In the genomic region with DNA sequence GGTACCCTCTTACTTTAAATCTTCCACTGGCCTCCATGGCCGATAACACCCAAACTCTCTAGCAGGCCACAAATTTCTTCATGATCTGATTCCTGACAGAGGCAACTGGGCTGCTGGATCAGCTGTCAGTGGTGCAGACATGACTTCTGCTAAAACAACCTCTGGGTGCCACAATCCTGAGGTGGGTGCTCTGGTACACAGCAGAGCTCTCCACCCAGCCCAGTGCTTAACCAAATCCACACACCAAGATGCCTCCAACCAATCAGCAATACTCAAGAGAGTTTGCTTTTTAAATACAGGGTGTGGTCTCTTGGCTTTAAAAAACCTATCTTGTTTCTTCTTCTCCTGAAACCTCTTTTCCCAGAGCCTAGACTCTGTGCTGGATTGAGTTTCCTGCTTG, we compare ENCODE assay signal across 24 cellular contexts.
"Had no signal": no experiment of that assay in that cellular context is flagged by ENCODE, and none has a peak within 500 bp of the region (broad histone marks: within the 10 kb centered on the region; RNA-seq: fewer than 3 reads in every experiment).

No MANE protein-coding gene starts in this region.

- H3K27ac ChIP-seq: body of pancreas, cardiac muscle cell, gastroesophageal sphincter, heart right ventricle, right lobe of liver, testis, uterus had no signal

- H3K27me3 Mint-ChIP-seq: activated CD8-positive, alpha-beta T cell treated with anti-CD3 and anti-CD28 coated beads for 36 hours had no signal

- H3K4me3 Mint-ChIP-seq: activated CD4-positive, alpha-beta T cell treated with anti-CD3 and anti-CD28 coated beads, Interleukin-2, amount 10 ng/mL, durations not matched to agents 24 days and 14 days; activated CD8-positive, alpha-beta memory T cell treated with anti-CD3 and anti-CD28 coated beads, Interleukin-2, amount 10 ng/mL, durations not matched to agents 7 days and 5 days; activated CD8-positive, alpha-beta T cell treated with anti-CD3 and anti-CD28 coated beads for 36 hours; activated naive CD4-positive, alpha-beta T cell treated with anti-CD3 and anti-CD28 coated beads, Interleukin-2, amount 50 U/mL, for 24 hours; endodermal cell; nephron progenitor cell had no signal

- H3K9me3 ChIP-seq: body of pancreas, right lobe of liver, testis, uterus had no signal

- H3K9me3 Mint-ChIP-seq: activated CD4-positive, alpha-beta T cell treated with anti-CD3 and anti-CD28 coated beads, Interleukin-2, amount 10 ng/mL, durations not matched to agents 24 days and 14 days; activated CD8-positive, alpha-beta T cell treated with anti-CD3 and anti-CD28 coated beads for 36 hours; activated naive CD4-positive, alpha-beta T cell treated with anti-CD3 and anti-CD28 coated beads, Interleukin-2, amount 50 U/mL, for 24 hours had no signal

- DNase-seq: activated CD4-positive, alpha-beta T cell treated with anti-CD3 and anti-CD28 coated beads, Interleukin-2, amount 10 ng/mL, durations not matched to agents 24 days and 14 days; activated CD8-positive, alpha-beta memory T cell treated with anti-CD3 and anti-CD28 coated beads, Interleukin-2, amount 10 ng/mL, durations not matched to agents 7 days and 5 days; activated CD8-positive, alpha-beta T cell treated with anti-CD3 and anti-CD28 coated beads for 36 hours; activated gamma-delta T cell treated with Interleukin-2 at 50 U/mL for 16 hours; activated T-cell treated with anti-CD3 and anti-CD28 coated beads for 4 hours; anterior cingulate cortex; body of pancreas; cortex of kidney; endodermal cell; heart right ventricle; islet precursor cell; left cardiac atrium; nephron progenitor cell; right lobe of liver; small intestine; stimulated activated CD4-positive, alpha-beta T cell treated with anti-CD3 and anti-CD28 coated beads, Interleukin-2, amount 100 ng/mL, for 24 hours; stimulated activated naive CD4-positive, alpha-beta T cell; testis; trophoblast cell; uterus had no signal

- H3K4me1 ChIP-seq: body of pancreas, gastroesophageal sphincter, right lobe of liver, testis, uterus had no signal

- H3K27me3 ChIP-seq: body of pancreas, cardiac muscle cell, gastroesophageal sphincter, right lobe of liver, testis, uterus had no signal

- H3K27ac Mint-ChIP-seq: activated CD4-positive, alpha-beta T cell treated with anti-CD3 and anti-CD28 coated beads, Interleukin-2, amount 10 ng/mL, durations not matched to agents 24 days and 14 days; activated CD8-positive, alpha-beta memory T cell treated with anti-CD3 and anti-CD28 coated beads, Interleukin-2, amount 10 ng/mL, durations not matched to agents 7 days and 5 days; activated CD8-positive, alpha-beta T cell treated with anti-CD3 and anti-CD28 coated beads for 36 hours; activated naive CD4-positive, alpha-beta T cell treated with anti-CD3 and anti-CD28 coated beads, Interleukin-2, amount 50 U/mL, for 24 hours; endodermal cell; nephron progenitor cell had no signal

- ATAC-seq: activated CD4-positive, CD25-positive, alpha-beta regulatory T cell treated with anti-CD3 and anti-CD28 coated beads, Interleukin-2, amount 50 U/mL, for 24 hours; activated CD8-positive, alpha-beta memory T cell treated with anti-CD3 and anti-CD28 coated beads, Interleukin-2, amount 10 ng/mL, durations not matched to agents 7 days and 5 days; activated CD8-positive, alpha-beta T cell treated with anti-CD3 and anti-CD28 coated beads for 36 hours; body of pancreas; gastroesophageal sphincter; heart right ventricle; left cardiac atrium; right lobe of liver had no signal

- H3K4me1 Mint-ChIP-seq: activated naive CD4-positive, alpha-beta T cell treated with anti-CD3 and anti-CD28 coated beads, Interleukin-2, amount 50 U/mL, for 24 hours had no signal

- H3K4me3 ChIP-seq: body of pancreas, cardiac muscle cell, gastroesophageal sphincter, heart right ventricle, right lobe of liver, testis, uterus had no signal

- H3K36me3 Mint-ChIP-seq: activated CD8-positive, alpha-beta memory T cell treated with anti-CD3 and anti-CD28 coated beads, Interleukin-2, amount 10 ng/mL, durations not matched to agents 7 days and 5 days; activated naive CD4-positive, alpha-beta T cell treated with anti-CD3 and anti-CD28 coated beads, Interleukin-2, amount 50 U/mL, for 24 hours had no signal

- FAIRE-seq: small intestine had no signal

- H3K36me3 ChIP-seq: cardiac muscle cell, gastroesophageal sphincter, heart right ventricle, right lobe of liver, uterus had no signal
